ENCODE assay signal across 8 cellular contexts in the genomic region with DNA sequence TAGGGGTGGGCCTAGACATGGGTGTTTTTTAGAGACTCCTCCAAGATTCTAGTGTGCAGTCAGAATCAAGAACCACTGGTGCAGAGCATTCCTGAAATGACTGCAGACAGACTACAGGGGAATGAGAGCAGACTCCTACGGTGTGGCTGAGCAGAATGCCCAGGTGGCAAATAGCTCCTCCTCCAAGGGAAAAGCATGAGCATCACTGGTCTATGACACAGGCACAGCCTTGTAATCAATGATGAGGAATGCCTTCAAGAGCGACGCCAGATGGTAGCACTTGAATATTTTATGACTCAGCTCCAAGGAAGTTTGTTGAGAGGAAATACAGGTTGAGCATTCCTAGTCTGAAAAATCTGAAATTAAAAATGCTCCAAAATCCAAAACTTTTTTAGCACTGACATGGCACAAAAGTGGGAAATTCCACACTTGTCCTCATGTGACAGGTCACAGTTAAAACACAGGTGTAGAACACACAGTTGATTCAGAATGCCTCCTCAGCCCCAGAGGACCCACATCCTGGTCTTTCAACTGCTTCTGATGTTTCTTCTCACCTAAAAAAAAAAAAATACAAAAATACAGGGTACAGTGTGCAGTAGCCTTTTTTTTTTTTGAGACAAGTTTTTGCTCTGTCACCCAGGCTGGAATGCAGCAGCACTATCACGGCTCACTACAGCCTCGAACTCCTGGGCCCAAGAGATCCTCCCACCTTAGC. TPM values are rescaled to one million over a fixed set of nuclear protein-coding genes. Genes with fewer than 3 reads are reported as not detected.
DNase-seq lines count a peak whose midpoint lies in the region; ATAC-seq, FAIRE-seq and TF ChIP-seq lines count a peak whose summit lies in the region.

No MANE protein-coding gene starts in this region.

- H3K4me3 Mint-ChIP-seq in MCF 10A (ENCODE audit: unreplicated experiment) (no peak overlapping the region), endodermal cell (no peak overlapping the region)

- no peaks in the 10 kb centered on the region for H3K36me3 Mint-ChIP-seq in MCF 10A (ENCODE audit: insufficient read depth, unreplicated experiment)
- no peaks in the 10 kb centered on the region for H3K36me3 Mint-ChIP-seq in endodermal cell (ENCODE audit: low read depth)

- intact Hi-C loops in MCF 10A (cut with micrococcal nuclease) (loop anchor here (1.0 to 10.0 kb wide), 3 partner anchors 215 to 915 kb away; no protein-coding TSS in a partner anchor), breast epithelium (cut with DNase I; ENCODE audit: low total_unique reads) (loop anchor here (10.0 kb wide), 1 partner anchor 435 kb away; no protein-coding TSS in a partner anchor)

- H3K9ac ChIP-seq in endodermal cell (ENCODE audit: extremely low read depth, low read length, poor library complexity, severe bottlenecking) = no peak overlapping the region

- TF ChIP-seq POLR2A in breast epithelium (IDR thresholded peaks at IDR 0.05) = no peak

- no peaks in the 10 kb centered on the region for H3K27me3 Mint-ChIP-seq in MCF 10A (ENCODE audit: insufficient read depth, unreplicated experiment)
- H3K27me3 Mint-ChIP-seq in endodermal cell (ENCODE audit: insufficient read depth) = no peaks in the 10 kb centered on the region

- BruUV-seq in MCF 10A (replicated peaks; lab: Mats Ljungman, UMichigan) = no TSS peak

- TF ChIP-seq CTCF in MCF 10A (IDR thresholded peaks at IDR 0.05; ENCODE audit: unreplicated experiment) = no peak
- TF ChIP-seq CTCF in breast epithelium (IDR thresholded peaks at IDR 0.05) = no peak
- TF ChIP-seq CTCF in endodermal cell (conservative IDR thresholded peaks at IDR 0.05) = no peak

- H3K27me3 ChIP-seq in breast epithelium (no peaks in the 10 kb centered on the region), MG63 (no peaks in the 10 kb centered on the region), endodermal cell (ENCODE audit: control insufficient read depth, insufficient read depth, low read length, poor library complexity, severe bottlenecking) (no peaks in the 10 kb centered on the region), small intestine (ENCODE audit: control insufficient read depth in 2 of 2, insufficient read depth in 2 of 2, low read length in 2 of 2) (no peaks in the 10 kb centered on the region)

- no peaks in the 10 kb centered on the region for H3K36me3 ChIP-seq in breast epithelium
- no peaks in the 10 kb centered on the region for H3K36me3 ChIP-seq in MG63
- no peaks in the 10 kb centered on the region for H3K36me3 ChIP-seq in endodermal cell (ENCODE audit: control insufficient read depth, insufficient read depth, low read length)
- H3K36me3 ChIP-seq in small intestine (ENCODE audit: control insufficient read depth in 2 of 2, insufficient read depth in 2 of 2, low read length in 2 of 2) = no peaks in the 10 kb centered on the region

- H3K9me3 Mint-ChIP-seq in MCF 10A (ENCODE audit: unreplicated experiment) = no peaks in the 10 kb centered on the region
- H3K9me3 Mint-ChIP-seq in endodermal cell = no peaks in the 10 kb centered on the region

- ATAC-seq in GM21528 (IDR thresholded peaks at IDR 0.05; ENCODE audit: low FRiP score, unreplicated experiment) = no peak

- DNase-seq in MCF 10A (ENCODE audit: unreplicated experiment) (peak; percentile 74), breast epithelium (ENCODE audit: low spot score in 2 of 2) (no peak), MG63 (peak; percentile 52), endodermal cell (no peak), small intestine (peak; percentile 83), GM19238 (ENCODE audit: insufficient read length, low spot score) (no peak), NOMO-1 (lab: John Stamatoyannopoulos, UW; ENCODE audit: unreplicated experiment in 2 of 2) (no peak)

- no peak overlapping the region for H3K4me3 ChIP-seq in breast epithelium
- no peak overlapping the region for H3K4me3 ChIP-seq in MG63
- no peak overlapping the region for H3K4me3 ChIP-seq in endodermal cell (ENCODE audit: low read length)
- H3K4me3 ChIP-seq in small intestine (ENCODE audit: low read depth in 1 of 2, low read length in 2 of 2) = no peak overlapping the region

- H3K27ac Mint-ChIP-seq in MCF 10A (ENCODE audit: low read depth, unreplicated experiment) = no peak overlapping the region
- H3K27ac Mint-ChIP-seq in endodermal cell = peak overlapping the region; percentile 41

- H3K9me3 ChIP-seq in breast epithelium (no peaks in the 10 kb centered on the region), MG63 (no peaks in the 10 kb centered on the region), endodermal cell (ENCODE audit: control insufficient read depth, low read length) (no peaks in the 10 kb centered on the region), small intestine (ENCODE audit: control insufficient read depth, low read depth) (no peaks in the 10 kb centered on the region)

- POLR2A ChIA-PET in MCF 10A (lab: Yijun Ruan, JAX) = interaction anchor here (0.6 to 3.1 kb wide), 3 partner anchors 11 to 556 kb away, joined by 3 to 21 read pairs (median 4); partner anchors contain the start of gene FAM8A1

- H3K27ac ChIP-seq in breast epithelium = no peak overlapping the region
- no peak overlapping the region for H3K27ac ChIP-seq in endodermal cell (ENCODE audit: low read depth, low read length)
- H3K27ac ChIP-seq in small intestine (ENCODE audit: low read depth in 1 of 2, low read length in 1 of 2) = no peak overlapping the region

- 83 to 97% methylated on average over 4 to 5 of the region's 5 CpGs for WGBS in endodermal cell (ENCODE audit: insufficient coverage in 1 of 2, insufficient read length in 1 of 2), 2 experiments
- 42 to 61% (median 51%) methylated on average over 5 of the region's 5 CpGs for WGBS in small intestine, 3 donors

- no peak for FAIRE-seq in small intestine (lab: Jason Lieb, UNC)

- H3K4me1 ChIP-seq in breast epithelium (no peaks in the 10 kb centered on the region), endodermal cell (ENCODE audit: control insufficient read depth, insufficient read depth, low read length) (no peaks in the 10 kb centered on the region), small intestine (ENCODE audit: control insufficient read depth in 2 of 2, insufficient read depth in 1 of 2, low read depth in 1 of 2, low read length in 1 of 2) (no peaks in the 10 kb centered on the region)

- no peaks in the 10 kb centered on the region for H3K4me1 Mint-ChIP-seq in MCF 10A (ENCODE audit: insufficient read depth, unreplicated experiment)
- peaks cover 4% of the 10 kb centered on the region for H3K4me1 Mint-ChIP-seq in endodermal cell

- CTCF ChIA-PET in MCF 10A (lab: Yijun Ruan, JAX) = interaction anchor here (0.6 to 2.2 kb wide), 9 partner anchors 14 to 433 kb away, joined by 3 to 7 read pairs (median 3); no protein-coding TSS in a partner anchor

RNA-seq across cellular contexts. Expression of gene FAM8A1, which starts 10.5 kb away (rescaled TPM):
- total RNA-seq in MCF 10A (2022) (12.7 and 14.4 TPM in 2 replicates), breast epithelium (10 to 100 TPM; 27.9 to 39.4 (median 33.8) TPM), endodermal cell (10 to 100 TPM; 10.4 to 12.1 TPM)
- 4.8 and 12.9 TPM in 2 replicates for total RNA-seq in MG63 (2014; rRNA removed; shearing (Covaris generic); ENCODE audit: low replicate concordance)
- polyA plus RNA-seq in endodermal cell (2013, experiment 1 of 2) = 18.1 TPM
- polyA plus RNA-seq in endodermal cell (2013, experiment 2 of 2) = 15.4 TPM
- polyA plus RNA-seq in small intestine = 10 to 100 TPM in 1 of 3 donors, 1 to 10 TPM in 2; 5.1 to 10.6 (median 7.6) TPM

Comparison
In these comparisons a context has a peak if more than half of its experiments do, and no peak if none do; other contexts are left out.
1. DNase-seq: peak in MCF 10A (single experiment), MG63 (single experiment) and small intestine (single experiment); none in breast epithelium (0 of 2), endodermal cell (single experiment), GM19238 (single experiment) and NOMO-1 (0 of 2).